In the genomic region with DNA sequence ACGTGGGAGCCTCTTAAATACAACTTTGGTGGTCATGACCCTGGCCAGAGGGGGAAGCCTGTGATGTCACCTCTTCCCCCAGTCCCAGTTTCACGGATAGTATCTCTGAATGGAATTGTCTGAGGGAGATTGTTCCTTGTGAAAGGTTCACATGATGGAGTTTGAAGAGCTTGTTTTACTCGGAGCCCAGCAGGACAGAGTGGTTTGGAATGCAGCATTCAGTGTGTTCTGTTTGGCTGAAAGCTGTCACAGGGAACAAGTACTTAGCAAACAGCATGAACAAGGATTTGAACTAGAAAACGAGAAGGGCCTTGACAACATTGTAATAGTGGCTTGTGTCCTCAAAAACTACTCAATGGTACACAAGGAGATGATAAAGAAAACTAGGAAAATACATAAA, we compare ENCODE assay signal across 28 cellular contexts.
"Had no signal": no experiment of that assay in that cellular context is flagged by ENCODE, and none has a peak within 500 bp of the region (broad histone marks: within the 10 kb centered on the region; RNA-seq: fewer than 3 reads in every experiment).

No MANE protein-coding gene starts in this region.

- H3K27ac ChIP-seq: breast epithelium, esophagus squamous epithelium, spleen, suprapubic skin, tibial artery, WERI-Rb-1 had no signal

- H3K27me3 ChIP-seq: esophagus squamous epithelium, suprapubic skin, tibial artery had no signal

- H3K36me3 Mint-ChIP-seq: mesothelial cell of epicardium; naive thymus-derived CD4-positive, alpha-beta T cell had no signal

- H3K4me3 ChIP-seq: breast epithelium, esophagus squamous epithelium, spleen, suprapubic skin, tibial artery had no signal

- H3K27ac Mint-ChIP-seq: activated CD4-positive, alpha-beta memory T cell treated with anti-CD3 and anti-CD28 coated beads, Interleukin-2, amount 10 ng/mL, durations not matched to agents 7 days and 5 days; activated CD4-positive, alpha-beta T cell treated with anti-CD3 and anti-CD28 coated beads, Interleukin-2, amount 10 ng/mL, durations not matched to agents 7 days and 5 days; activated T-cell treated with anti-CD3 and anti-CD28 coated beads, Interleukin-2, amount 50 U/mL, for 24 hours; dendritic cell treated with granulocyte-macrophage colony-stimulating factor and Interleukin-4, amounts not matched to agents 40 ng/mL and 50 ng/mL, for 4 days; mesothelial cell of epicardium; naive thymus-derived CD4-positive, alpha-beta T cell; T-helper 17 cell had no signal

- H3K4me3 Mint-ChIP-seq: activated CD4-positive, alpha-beta memory T cell treated with anti-CD3 and anti-CD28 coated beads, Interleukin-2, amount 10 ng/mL, durations not matched to agents 7 days and 5 days; activated CD4-positive, alpha-beta T cell treated with anti-CD3 and anti-CD28 coated beads, Interleukin-2, amount 10 ng/mL, durations not matched to agents 7 days and 5 days; activated T-cell treated with anti-CD3 and anti-CD28 coated beads, Interleukin-2, amount 50 U/mL, for 24 hours; dendritic cell treated with granulocyte-macrophage colony-stimulating factor and Interleukin-4, amounts not matched to agents 40 ng/mL and 50 ng/mL, for 4 days; mesothelial cell of epicardium; naive thymus-derived CD4-positive, alpha-beta T cell; T-helper 17 cell had no signal

- H3K9me3 Mint-ChIP-seq: activated CD4-positive, alpha-beta memory T cell treated with anti-CD3 and anti-CD28 coated beads, Interleukin-2, amount 10 ng/mL, durations not matched to agents 7 days and 5 days; activated CD4-positive, alpha-beta T cell treated with anti-CD3 and anti-CD28 coated beads, Interleukin-2, amount 10 ng/mL, durations not matched to agents 7 days and 5 days; activated T-cell treated with anti-CD3 and anti-CD28 coated beads, Interleukin-2, amount 50 U/mL, for 24 hours; dendritic cell treated with granulocyte-macrophage colony-stimulating factor and Interleukin-4, amounts not matched to agents 40 ng/mL and 50 ng/mL, for 4 days; mesothelial cell of epicardium had no signal

- ATAC-seq: left cardiac atrium; left ventricle myocardium superior; naive thymus-derived CD4-positive, alpha-beta T cell; right cardiac atrium; T-helper 17 cell had no signal

- DNase-seq: activated CD4-positive, alpha-beta memory T cell treated with anti-CD3 and anti-CD28 coated beads, Interleukin-2, amount 10 ng/mL, durations not matched to agents 7 days and 5 days; activated CD4-positive, alpha-beta T cell treated with anti-CD3 and anti-CD28 coated beads, Interleukin-2, amount 10 ng/mL, durations not matched to agents 7 days and 5 days; activated CD4-positive, CD25-positive, alpha-beta regulatory T cell treated with anti-CD3 and anti-CD28 coated beads, Interleukin-2, amount 50 U/mL, for 72 hours; activated CD8-positive, alpha-beta memory T cell treated with anti-CD3 and anti-CD28 coated beads, Interleukin-2, amount 50 U/mL, for 48 hours; activated gamma-delta T cell treated with Interleukin-2 at 50 U/mL for 16 hours; activated naive CD4-positive, alpha-beta T cell treated with anti-CD3 and anti-CD28 coated beads, Interleukin-2, amount 50 U/mL, for 16 hours; activated T-cell treated with anti-CD3 and anti-CD28 coated beads, Interleukin-2, amount 50 U/mL, for 24 hours; amniotic stem cell; central memory CD4-positive, alpha-beta T cell; esophagus squamous epithelium; left cardiac atrium; left ventricle myocardium superior; naive thymus-derived CD4-positive, alpha-beta T cell; posterior cingulate gyrus; right cardiac atrium; spleen; stimulated activated naive CD4-positive, alpha-beta T cell; SW 1271; T-helper 17 cell; T1000; tibial artery; WERI-Rb-1 had no signal

- H3K36me3 ChIP-seq: breast epithelium, esophagus squamous epithelium, spleen, suprapubic skin, tibial artery, WERI-Rb-1 had no signal

- H3K9me3 ChIP-seq: breast epithelium, esophagus squamous epithelium, spleen, suprapubic skin, tibial artery had no signal

- H3K4me1 Mint-ChIP-seq: activated CD4-positive, alpha-beta memory T cell treated with anti-CD3 and anti-CD28 coated beads, Interleukin-2, amount 10 ng/mL, durations not matched to agents 7 days and 5 days; activated CD4-positive, alpha-beta T cell treated with anti-CD3 and anti-CD28 coated beads, Interleukin-2, amount 10 ng/mL, durations not matched to agents 7 days and 5 days; mesothelial cell of epicardium; naive thymus-derived CD4-positive, alpha-beta T cell; T-helper 17 cell had no signal

- FAIRE-seq: frontal cortex, keratinocyte had no signal

- H3K4me1 ChIP-seq: breast epithelium, esophagus squamous epithelium, spleen, suprapubic skin, tibial artery had no signal
